ENCODE assay signal across 1 cellular context in genomic region chr1:116373451-116374339, GRCh38.
TF ChIP-seq lines count a peak whose summit lies in the region.

No MANE protein-coding gene starts in this region.

TF ChIP-seq in K562, 482 proteins besides CTCF, POLR2A, EP300 and RAD21 (continued from another document):
- TF ChIP-seq, protein P1, sequence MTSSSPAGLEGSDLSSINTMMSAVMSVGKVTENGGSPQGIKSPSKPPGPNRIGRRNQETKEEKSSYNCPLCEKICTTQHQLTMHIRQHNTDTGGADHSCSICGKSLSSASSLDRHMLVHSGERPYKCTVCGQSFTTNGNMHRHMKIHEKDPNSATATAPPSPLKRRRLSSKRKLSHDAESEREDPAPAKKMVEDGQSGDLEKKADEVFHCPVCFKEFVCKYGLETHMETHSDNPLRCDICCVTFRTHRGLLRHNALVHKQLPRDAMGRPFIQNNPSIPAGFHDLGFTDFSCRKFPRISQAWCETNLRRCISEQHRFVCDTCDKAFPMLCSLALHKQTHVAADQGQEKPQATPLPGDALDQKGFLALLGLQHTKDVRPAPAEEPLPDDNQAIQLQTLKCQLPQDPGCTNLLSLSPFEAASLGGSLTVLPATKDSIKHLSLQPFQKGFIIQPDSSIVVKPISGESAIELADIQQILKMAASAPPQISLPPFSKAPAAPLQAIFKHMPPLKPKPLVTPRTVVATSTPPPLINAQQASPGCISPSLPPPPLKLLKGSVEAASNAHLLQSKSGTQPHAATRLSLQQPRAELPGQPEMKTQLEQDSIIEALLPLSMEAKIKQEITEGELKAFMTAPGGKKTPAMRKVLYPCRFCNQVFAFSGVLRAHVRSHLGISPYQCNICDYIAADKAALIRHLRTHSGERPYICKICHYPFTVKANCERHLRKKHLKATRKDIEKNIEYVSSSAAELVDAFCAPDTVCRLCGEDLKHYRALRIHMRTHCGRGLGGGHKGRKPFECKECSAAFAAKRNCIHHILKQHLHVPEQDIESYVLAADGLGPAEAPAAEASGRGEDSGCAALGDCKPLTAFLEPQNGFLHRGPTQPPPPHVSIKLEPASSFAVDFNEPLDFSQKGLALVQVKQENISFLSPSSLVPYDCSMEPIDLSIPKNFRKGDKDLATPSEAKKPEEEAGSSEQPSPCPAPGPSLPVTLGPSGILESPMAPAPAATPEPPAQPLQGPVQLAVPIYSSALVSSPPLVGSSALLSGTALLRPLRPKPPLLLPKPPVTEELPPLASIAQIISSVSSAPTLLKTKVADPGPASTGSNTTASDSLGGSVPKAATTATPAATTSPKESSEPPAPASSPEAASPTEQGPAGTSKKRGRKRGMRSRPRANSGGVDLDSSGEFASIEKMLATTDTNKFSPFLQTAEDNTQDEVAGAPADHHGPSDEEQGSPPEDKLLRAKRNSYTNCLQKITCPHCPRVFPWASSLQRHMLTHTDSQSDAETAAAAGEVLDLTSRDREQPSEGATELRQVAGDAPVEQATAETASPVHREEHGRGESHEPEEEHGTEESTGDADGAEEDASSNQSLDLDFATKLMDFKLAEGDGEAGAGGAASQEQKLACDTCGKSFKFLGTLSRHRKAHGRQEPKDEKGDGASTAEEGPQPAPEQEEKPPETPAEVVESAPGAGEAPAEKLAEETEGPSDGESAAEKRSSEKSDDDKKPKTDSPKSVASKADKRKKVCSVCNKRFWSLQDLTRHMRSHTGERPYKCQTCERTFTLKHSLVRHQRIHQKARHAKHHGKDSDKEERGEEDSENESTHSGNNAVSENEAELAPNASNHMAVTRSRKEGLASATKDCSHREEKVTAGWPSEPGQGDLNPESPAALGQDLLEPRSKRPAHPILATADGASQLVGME (CRISPR knock-in tag; IDR thresholded peaks at IDR 0.05): 0 out of 2 replicates have a peak, but pooled peaks have one; percentile 67
- TF ChIP-seq TEAD4 (IDR thresholded peaks at IDR 0.05; ENCODE audit: low read length): no peak
- TF ChIP-seq TEAD4 (CRISPR knock-in tag; IDR thresholded peaks at IDR 0.05; ENCODE audit: borderline replicate concordance): no peak
- no peak for TF ChIP-seq ASH1L (IDR thresholded peaks at IDR 0.05; ENCODE audit: borderline replicate concordance, low read depth, partially characterized antibody)
- TF ChIP-seq, protein P2, sequence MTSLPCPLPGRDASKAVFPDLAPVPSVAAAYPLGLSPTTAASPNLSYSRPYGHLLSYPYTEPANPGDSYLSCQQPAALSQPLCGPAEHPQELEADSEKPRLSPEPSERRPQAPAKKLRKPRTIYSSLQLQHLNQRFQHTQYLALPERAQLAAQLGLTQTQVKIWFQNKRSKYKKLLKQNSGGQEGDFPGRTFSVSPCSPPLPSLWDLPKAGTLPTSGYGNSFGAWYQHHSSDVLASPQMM (CRISPR knock-in tag; IDR thresholded peaks at IDR 0.05): no peak
- TF ChIP-seq HES1 (IDR thresholded peaks at IDR 0.05; ENCODE audit: low read depth): no peak
- TF ChIP-seq PHB2 (IDR thresholded peaks at IDR 0.05; ENCODE audit: low read depth): no peak
- no peak for TF ChIP-seq CBFB (CRISPR knock-in tag; IDR thresholded peaks at IDR 0.05)
- TF ChIP-seq SOX6 (IDR thresholded peaks at IDR 0.05): no peak
- no peak for TF ChIP-seq ZNF41 (CRISPR knock-in tag; conservative IDR thresholded peaks at IDR 0.05)
- TF ChIP-seq, protein P3, sequence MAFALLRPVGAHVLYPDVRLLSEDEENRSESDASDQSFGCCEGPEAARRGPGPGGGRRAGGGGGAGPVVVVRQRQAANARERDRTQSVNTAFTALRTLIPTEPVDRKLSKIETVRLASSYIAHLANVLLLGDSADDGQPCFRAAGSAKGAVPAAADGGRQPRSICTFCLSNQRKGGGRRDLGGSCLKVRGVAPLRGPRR (CRISPR knock-in tag; IDR thresholded peaks at IDR 0.05): no peak
- no peak for TF ChIP-seq ID3 (CRISPR knock-in tag; IDR thresholded peaks at IDR 0.05)
- TF ChIP-seq ID3 (tag; IDR thresholded peaks at IDR 0.05): no peak
